ENCODE assay signal across 9 cellular contexts in genomic region chr13:113586661-113587479, GRCh38. TPM values are rescaled to one million over a fixed set of nuclear protein-coding genes. Genes with fewer than 3 reads are reported as not detected.
DNase-seq lines count a peak whose midpoint lies in the region; ATAC-seq and TF ChIP-seq lines count a peak whose summit lies in the region.
"Had no signal": no experiment of that assay in that cellular context is flagged by ENCODE, and none has a peak within 500 bp of the region (broad histone marks: within the 10 kb centered on the region; RNA-seq: fewer than 3 reads in every experiment).

No MANE protein-coding gene starts in this region.

- peak overlapping the region; percentile 68; the same call in 1 of the 2 replicates for H3K4me3 ChIP-seq in GM12864 (ENCODE audit: low read depth, low read length)
- H3K4me3 ChIP-seq in OCI-LY7 (ENCODE audit: low read depth, low read length, poor library complexity, severe bottlenecking), result peak overlapping the region; percentile 90

- no peak overlapping the region for H3K27ac ChIP-seq in OCI-LY7 (ENCODE audit: low read depth, low read length, poor library complexity, severe bottlenecking)

- H2AFZ ChIP-seq in OCI-LY7 (ENCODE audit: low read length), result no peak overlapping the region

- H3K36me3 Mint-ChIP-seq in progenitor cell of endocrine pancreas (ENCODE audit: insufficient read depth), result peaks cover 5% of the 10 kb centered on the region

- no TSS peak for BruUV-seq in OCI-LY7 (replicated peaks; lab: Mats Ljungman, UMichigan)

- intact Hi-C loops in OCI-LY7 (cut with micrococcal nuclease; ENCODE audit: unreplicated experiment), result loop anchor here (10.0 kb wide), 1 partner anchor 382 kb away; the partner anchor contains the start of genes CUL4A and PCID2

- no peak overlapping the region for H3K27ac Mint-ChIP-seq in progenitor cell of endocrine pancreas

- peaks cover 59% of the 10 kb centered on the region for H3K36me3 ChIP-seq in OCI-LY7 (ENCODE audit: insufficient read depth, low read length)

- H3K4me1 ChIP-seq in OCI-LY7 (ENCODE audit: insufficient read depth, low read length, poor library complexity, severe bottlenecking), result peaks cover 14% of the 10 kb centered on the region

- DNase-seq in GM12864 (ENCODE audit: low read depth) (no peak), OCI-LY7 (ENCODE audit: low spot score) (no peak), ecto neural progenitor cell (ENCODE audit: low spot score) (peak; percentile 43), progenitor cell of endocrine pancreas (ENCODE audit: low spot score, unreplicated experiment) (no peak), dermis blood vessel endothelial cell (no peak), cerebellum (ENCODE audit: low spot score) (no peak)
- DNase-seq: kidney glomerular epithelial cell, NCI-H1092 had no signal

- ATAC-seq in GM19397 (IDR thresholded peaks at IDR 0.05; ENCODE audit: unreplicated experiment), result no peak

- no peaks in the 10 kb centered on the region for H3K27me3 Mint-ChIP-seq in progenitor cell of endocrine pancreas

- H3K9me3 ChIP-seq in OCI-LY7 (ENCODE audit: low read length), result no peaks in the 10 kb centered on the region

- POLR2A ChIA-PET in OCI-LY7 (lab: Charles Lee), result interaction anchor here (0.7 kb wide), 1 partner anchor 160 kb away, joined by 5 read pairs; no protein-coding TSS in a partner anchor

- H4K20me1 ChIP-seq in OCI-LY7 (ENCODE audit: insufficient read depth, low read length), result no peaks in the 10 kb centered on the region

- H3K4me3 Mint-ChIP-seq in progenitor cell of endocrine pancreas (ENCODE audit: low read depth), result peak overlapping the region; percentile 76

- peaks cover 61% of the 10 kb centered on the region for H3K79me2 ChIP-seq in OCI-LY7 (ENCODE audit: insufficient read depth, low read depth, low read length)

- no peaks in the 10 kb centered on the region for H3K9me2 ChIP-seq in OCI-LY7 (ENCODE audit: insufficient read depth, low read length)

- CTCF ChIA-PET in OCI-LY7 (lab: Charles Lee; ENCODE audit: unreplicated experiment), result no interaction called here

- TF ChIP-seq CTCF in GM12864 (IDR thresholded peaks at IDR 0.05; ENCODE audit: low read depth, low read length, missing control alignments), result no peak
- TF ChIP-seq CTCF in OCI-LY7 (conservative IDR thresholded peaks at IDR 0.05; ENCODE audit: low read length), result no peak
- TF ChIP-seq CTCF in progenitor cell of endocrine pancreas (IDR thresholded peaks at IDR 0.05; ENCODE audit: unreplicated experiment), result no peak

- H3K4me1 Mint-ChIP-seq in progenitor cell of endocrine pancreas (ENCODE audit: low read depth), result peaks cover 10% of the 10 kb centered on the region

- no peaks in the 10 kb centered on the region for H3K9me3 Mint-ChIP-seq in progenitor cell of endocrine pancreas (ENCODE audit: low read depth)

- H3K4me2 ChIP-seq in OCI-LY7 (ENCODE audit: low read length), result peak overlapping the region; percentile 80

RNA-seq across cellular contexts. Expression of gene TFDP1, which starts 2.3 kb away (rescaled TPM):
- total RNA-seq in OCI-LY7 (2014; rRNA removed; shearing (Covaris generic)), result 81.2 and 87.9 TPM in 2 replicates
- total RNA-seq in OCI-LY7 (2022) (111 and 119 TPM in 2 replicates), progenitor cell of endocrine pancreas (58.2 and 63.9 TPM in 2 replicates), dermis blood vessel endothelial cell (49.5 and 122 TPM in 2 replicates), cerebellum (33.9 TPM)
